Comparison of ENCODE assay signal across 2 cellular contexts in the genomic region with DNA sequence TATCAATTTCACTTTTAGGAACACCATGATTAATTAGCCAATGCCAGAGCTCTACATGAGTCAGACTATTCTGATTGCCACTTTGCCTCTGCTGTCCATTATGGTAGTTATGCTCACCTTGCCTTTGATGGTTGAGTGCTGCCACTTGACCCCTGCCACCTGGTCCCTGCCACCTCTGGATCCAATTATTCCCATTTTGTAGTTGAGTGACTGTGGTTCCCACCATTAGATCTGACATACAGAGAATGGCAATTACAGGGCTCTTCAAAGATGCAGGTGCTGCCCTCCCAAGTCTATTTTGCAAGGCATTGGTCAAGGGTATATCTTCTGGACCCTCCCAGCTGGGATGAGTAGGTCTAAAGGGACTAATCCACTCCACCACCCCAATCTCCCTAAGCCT. TPM values are rescaled to one million over a fixed set of nuclear protein-coding genes. Genes with fewer than 3 reads are reported as not detected.
"Had no signal": no experiment of that assay in that cellular context is flagged by ENCODE, and none has a peak within 500 bp of the region (broad histone marks: within the 10 kb centered on the region; RNA-seq: fewer than 3 reads in every experiment).

No MANE protein-coding gene starts in this region.

RNA-seq across cellular contexts. Expression of a gene that starts 8.3 kb away (rescaled TPM):
- total RNA-seq: M059J, MCF 10A had no signal
